In the genomic region with DNA sequence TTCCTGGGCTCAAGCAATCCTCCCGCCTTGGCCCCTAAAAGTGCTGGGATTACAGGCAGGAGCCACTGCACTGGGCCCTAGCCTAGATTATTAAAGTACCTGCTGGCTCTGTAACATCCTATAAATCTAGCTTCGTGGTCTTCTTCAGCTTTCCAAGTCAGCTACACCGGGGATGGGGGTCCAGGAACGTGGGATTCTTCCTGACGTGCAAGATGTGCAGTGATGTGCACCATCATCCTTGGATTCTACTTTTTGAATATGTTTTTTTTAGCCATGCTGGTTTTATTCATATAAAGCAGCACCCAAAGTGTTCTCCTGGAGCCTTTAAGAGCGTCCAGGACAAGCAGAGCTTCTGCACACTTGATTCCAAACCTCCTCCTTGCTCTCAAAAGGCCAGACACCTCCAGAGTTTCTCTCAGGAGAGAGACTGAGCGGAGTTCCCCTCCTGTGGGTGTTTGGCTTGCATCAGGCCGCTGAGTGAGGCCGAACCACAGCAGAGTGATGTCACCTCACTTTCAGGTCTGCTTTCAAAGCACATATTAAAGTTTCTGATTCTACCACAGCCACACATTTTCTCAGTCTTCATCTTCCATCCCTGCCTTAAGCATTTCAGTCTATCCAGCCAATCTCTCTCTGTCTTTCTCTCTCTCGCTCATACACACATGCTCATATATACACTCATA, we compare ENCODE assay signal across 7 cellular contexts.
DNase-seq lines count a peak whose midpoint lies in the region; ATAC-seq and TF ChIP-seq lines count a peak whose summit lies in the region.

No MANE protein-coding gene starts in this region.

- no peak for TF ChIP-seq CTCF in GM20000 (IDR thresholded peaks at IDR 0.05; ENCODE audit: extremely low read depth, missing control alignments)

- DNase-seq in GM20000 (ENCODE audit: low spot score), result peak; percentile 88
- DNase-seq in activated CD8-positive, alpha-beta memory T cell treated with anti-CD3 and anti-CD28 coated beads, Interleukin-2, amount 50 U/mL, for 4 hours, result peak; percentile 79
- peak; percentile 29 for DNase-seq in kidney tubule cell (ENCODE audit: low spot score)
- DNase-seq in stimulated activated naive CD8-positive, alpha-beta T cell treated with anti-CD3 and anti-CD28 coated beads, Interleukin-15, Interleukin-2, amounts not matched to agents 100 U/mL and 50 U/mL, for 24 hours, result peak; percentile 86
- DNase-seq in AG20443 (ENCODE audit: low spot score), result no peak
- DNase-seq in NCI-H510A treated with DMSO at 0.1 percent for 48 hours (lab: John Stamatoyannopoulos, UW), result no peak

- ATAC-seq in HG03565 (IDR thresholded peaks at IDR 0.05; ENCODE audit: unreplicated experiment), result peak; percentile 63
- peak; percentile 71 for ATAC-seq in stimulated activated naive CD8-positive, alpha-beta T cell treated with anti-CD3 and anti-CD28 coated beads, Interleukin-15, Interleukin-2, amounts not matched to agents 100 U/mL and 50 U/mL, for 24 hours

Comparison
In these comparisons a context has a peak if more than half of its experiments do, and no peak if none do; other contexts are left out.
1. DNase-seq: peak in GM20000 (single experiment), activated CD8-positive, alpha-beta memory T cell treated with anti-CD3 and anti-CD28 coated beads, Interleukin-2, amount 50 U/mL, for 4 hours (single experiment), kidney tubule cell (single experiment) and stimulated activated naive CD8-positive, alpha-beta T cell treated with anti-CD3 and anti-CD28 coated beads, Interleukin-15, Interleukin-2, amounts not matched to agents 100 U/mL and 50 U/mL, for 24 hours (single experiment); none in AG20443 (single experiment) and NCI-H510A treated with DMSO at 0.1 percent for 48 hours (single experiment).